ENCODE assay signal across 8 cellular contexts in the genomic region with DNA sequence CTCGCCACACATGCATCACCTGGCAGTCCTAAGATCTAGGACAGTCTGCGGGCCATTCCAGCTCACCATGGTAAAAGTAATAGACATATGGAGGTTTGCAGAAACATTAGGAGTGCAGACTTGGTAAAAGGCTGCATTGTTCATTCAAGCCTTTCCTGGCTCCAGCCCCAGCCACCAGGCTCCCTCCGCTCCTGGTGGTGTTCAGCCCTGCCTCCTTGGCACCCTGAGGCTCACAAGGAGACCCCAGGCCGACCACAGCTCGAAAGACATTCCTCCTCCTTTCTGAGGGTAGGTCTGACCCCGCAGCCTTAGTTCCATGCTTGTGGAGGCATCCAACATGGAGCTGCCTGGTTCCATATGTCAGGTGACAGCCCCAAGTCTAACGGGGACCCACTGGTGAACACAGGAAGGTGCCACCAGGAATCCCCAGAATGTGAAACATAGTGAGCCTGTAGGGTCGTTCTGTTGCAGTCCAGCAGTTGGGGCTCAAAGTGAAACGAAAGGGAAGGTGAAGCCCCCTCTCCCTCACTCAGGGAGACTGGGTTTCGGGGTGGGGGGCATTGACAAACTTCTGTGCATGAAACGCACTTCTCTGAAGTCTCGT. TPM values are rescaled to one million over a fixed set of nuclear protein-coding genes. Genes with fewer than 3 reads are reported as not detected.
A peak's percentile ranks its signal among the peaks of the same experiment; 100 is the strongest.
DNase-seq lines count a peak whose midpoint lies in the region; ATAC-seq, FAIRE-seq and TF ChIP-seq lines count a peak whose summit lies in the region.

No MANE protein-coding gene starts in this region.

- no peaks in the 10 kb centered on the region for H3K9me3 Mint-ChIP-seq in CD8-positive, alpha-beta memory T cell

- 50 to 56% methylated on average over 12 of the region's 12 CpGs for WGBS in pancreas, 2 donors

- no peaks in the 10 kb centered on the region for H3K27me3 Mint-ChIP-seq in CD8-positive, alpha-beta memory T cell

- no peak for FAIRE-seq in pancreas (lab: Jason Lieb, UNC)

- peaks cover 0 to 24% (median 3%) of the 10 kb centered on the region in 3 donors for H3K36me3 Mint-ChIP-seq in CD8-positive, alpha-beta memory T cell

- H3K27me3 ChIP-seq in CD8-positive, alpha-beta memory T cell (ENCODE audit: insufficient read depth, low read length, poor library complexity, severe bottlenecking): no peaks in the 10 kb centered on the region
- no peaks in the 10 kb centered on the region for H3K27me3 ChIP-seq in pancreas

- peaks cover 39% of the 10 kb centered on the region for H3K4me1 ChIP-seq in CD8-positive, alpha-beta memory T cell (ENCODE audit: insufficient read depth, low read length)
- no peaks in the 10 kb centered on the region for H3K4me1 ChIP-seq in pancreas

- H3K36me3 ChIP-seq in CD8-positive, alpha-beta memory T cell (ENCODE audit: insufficient read depth, low read length): no peaks in the 10 kb centered on the region
- no peaks in the 10 kb centered on the region for H3K36me3 ChIP-seq in pancreas

- TF ChIP-seq CTCF in RWPE1 (conservative IDR thresholded peaks at IDR 0.05; ENCODE audit: low read depth) (no peak), pancreas (IDR thresholded peaks at IDR 0.05) (no peak)

- ATAC-seq in pancreas (no peak), HG03139 (IDR thresholded peaks at IDR 0.05; ENCODE audit: unreplicated experiment) (no peak)

- peak in 2 of 5 donors; percentile 9 to 28 for DNase-seq in CD8-positive, alpha-beta memory T cell
- no peak for DNase-seq in RWPE1 (ENCODE audit: low spot score)
- peak; percentile 50 to 61 for DNase-seq in erythroblast (lab: John Stamatoyannopoulos, UW)
- DNase-seq in pancreas: no peak
- DNase-seq in SKM-1 (lab: John Stamatoyannopoulos, UW; ENCODE audit: unreplicated experiment): no peak
- DNase-seq in mucosa of gallbladder (ENCODE audit: low spot score): no peak
- DNase-seq in SHP77 treated with DMSO at 0.1 percent for 48 hours (lab: John Stamatoyannopoulos, UW): no peak

- H3K27ac Mint-ChIP-seq in CD8-positive, alpha-beta memory T cell: peak overlapping the region; percentile 98 to 100 (median 100)

- CTCF ChIA-PET in CD8-positive, alpha-beta memory T cell (lab: Charles Lee): interaction anchor here (0.8 to 2.0 kb wide), 4 partner anchors 60 to 192 kb away, joined by 3 to 5 read pairs (median 4); a partner anchor contains a TSS
- CTCF ChIA-PET in RWPE1 (lab: Yijun Ruan, JAX): no interaction called here

- peak overlapping the region; percentile 96 to 100 (median 98) for H3K4me3 Mint-ChIP-seq in CD8-positive, alpha-beta memory T cell

- intact Hi-C loops in pancreas (cut with DNase I): no loop called here

- POLR2A ChIA-PET in CD8-positive, alpha-beta memory T cell (lab: Charles Lee): interaction anchor here (0.9 kb wide), 1 partner anchor 9 kb away, joined by 3 read pairs; no protein-coding TSS in a partner anchor
- POLR2A ChIA-PET in RWPE1 (lab: Yijun Ruan, JAX; ENCODE audit: low non-redundant PET): no interaction called here

- no peaks in the 10 kb centered on the region for H3K9me3 ChIP-seq in CD8-positive, alpha-beta memory T cell (ENCODE audit: low read length)
- no peaks in the 10 kb centered on the region for H3K9me3 ChIP-seq in pancreas

- H3K27ac ChIP-seq in CD8-positive, alpha-beta memory T cell (ENCODE audit: low read depth, low read length): peak overlapping the region; percentile 83
- H3K27ac ChIP-seq in RWPE1 (peak overlapping the region; percentile 77), pancreas (peak overlapping the region; percentile 62 to 88 (median 74))

- peaks cover 47 to 86% (median 80%) of the 10 kb centered on the region in 3 donors for H3K4me1 Mint-ChIP-seq in CD8-positive, alpha-beta memory T cell

- peak overlapping the region; percentile 95 for H3K4me3 ChIP-seq in CD8-positive, alpha-beta memory T cell (ENCODE audit: low read length)
- H3K4me3 ChIP-seq in pancreas: peak overlapping the region; percentile 34 to 69 (median 50)

- no peak for TF ChIP-seq POLR2A in erythroblast (IDR thresholded peaks at IDR 0.05; ENCODE audit: low read length)

RNA-seq across cellular contexts. Expression of a gene that starts 5.0 kb away (rescaled TPM):
- 10 to 100 TPM; 82.7 to 84.4 TPM for total RNA-seq in CD8-positive, alpha-beta memory T cell
- polyA plus RNA-seq in CD8-positive, alpha-beta memory T cell: 209 TPM
- total RNA-seq in pancreas: 10 to 100 TPM; 30.7 to 66.8 (median 42.2) TPM
- 10 to 100 TPM; 24.6 to 32.2 TPM for polyA plus RNA-seq in pancreas
- total RNA-seq in mucosa of gallbladder: 86.6 TPM

Comparison
In these comparisons a context has a peak if more than half of its experiments do, and no peak if none do; other contexts are left out.
1. DNase-seq: peak in erythroblast (2 of 2); none in RWPE1 (single experiment), pancreas (0 of 6), SKM-1 (single experiment), mucosa of gallbladder (single experiment) and SHP77 treated with DMSO at 0.1 percent for 48 hours (single experiment).
2. Peak in every context shown above with its lines, with median percentiles within 50 percentile points of each other: H3K27ac ChIP-seq.